Comparison of ENCODE assay signal across 8 cellular contexts in the genomic region with DNA sequence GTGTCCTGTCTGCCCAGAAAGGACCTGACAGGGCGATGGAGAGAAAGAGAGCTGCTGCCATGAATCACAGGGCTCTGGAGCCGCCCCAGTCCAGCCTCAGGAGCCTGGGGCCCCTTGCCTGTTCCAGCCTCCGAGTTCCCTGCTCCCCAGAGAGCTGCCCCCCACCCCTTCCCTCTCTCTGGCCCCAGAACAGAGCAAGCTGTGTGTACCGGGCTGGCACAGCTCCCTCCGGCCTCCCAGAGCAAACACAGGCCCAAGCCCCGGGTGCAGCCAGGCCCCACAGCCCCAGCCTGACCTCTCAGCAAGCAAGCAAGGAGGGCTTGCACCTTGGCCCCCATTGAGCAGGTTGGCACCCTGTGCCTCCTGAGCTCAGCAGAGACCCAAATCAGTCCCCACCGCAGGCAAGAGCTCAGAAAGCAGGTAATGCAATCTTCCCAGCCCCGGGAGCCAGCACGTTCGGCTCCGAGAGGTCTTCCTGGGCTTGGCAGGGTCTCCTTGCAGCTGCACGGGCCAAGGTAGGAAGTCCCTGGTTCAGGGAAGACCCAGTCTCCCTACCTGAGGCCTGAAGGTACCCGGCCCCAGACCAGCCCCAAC. TPM values are rescaled to one million over a fixed set of nuclear protein-coding genes. Genes with fewer than 3 reads are reported as not detected.
DNase-seq lines count a peak whose midpoint lies in the region; ATAC-seq lines count a peak whose summit lies in the region.

No MANE protein-coding gene starts in this region.

- H3K79me2 ChIP-seq in GM23248 (ENCODE audit: insufficient read depth), result no peaks in the 10 kb centered on the region

- 39 to 44% methylated on average over 9 to 13 of the region's 13 CpGs for WGBS in GM23248 (ENCODE audit: low coverage in 1 of 2, low lambda C conversion rate in 2 of 2, missing lambda C conversion rate in 2 of 2), 2 experiments

- H3K9ac ChIP-seq in GM23248 (peak overlapping the region; percentile 63; the same call in 1 of the 2 replicates), adipocyte (ENCODE audit: low read length) (peak overlapping the region; percentile 79)

- H4K20me1 ChIP-seq in GM23248 (ENCODE audit: insufficient read depth), result no peaks in the 10 kb centered on the region

- H2AFZ ChIP-seq in GM23248, result peak overlapping the region; percentile 77; the same call in 1 of the 2 replicates

- H3K27me3 ChIP-seq in GM23248 (replicated peaks; ENCODE audit: insufficient read depth), result no peaks in the 10 kb centered on the region
- H3K27me3 ChIP-seq in adipocyte (replicated peaks; ENCODE audit: control insufficient read depth, insufficient read depth, low read length), result no peaks in the 10 kb centered on the region

- ATAC-seq in GM18867 (IDR thresholded peaks at IDR 0.05; ENCODE audit: unreplicated experiment), result no peak

- H3K9me2 ChIP-seq in GM23248 (ENCODE audit: insufficient read depth), result no peaks in the 10 kb centered on the region

- no peaks in the 10 kb centered on the region for H3K9me3 ChIP-seq in GM23248 (ENCODE audit: low read depth)
- H3K9me3 ChIP-seq in adipocyte (ENCODE audit: control insufficient read depth, low read length), result no peaks in the 10 kb centered on the region

- no peak overlapping the region for H3K27ac ChIP-seq in GM23248

- in situ Hi-C loops in GM23248 (cut with MboI), result no loop called here

- H3K4me1 ChIP-seq in GM23248 (ENCODE audit: insufficient read depth) (peaks cover 10% of the 10 kb centered on the region; the same call in 1 of the 2 replicates), adipocyte (ENCODE audit: control insufficient read depth, insufficient read depth, low read length) (peaks cover 30% of the 10 kb centered on the region)

- H3K36me3 ChIP-seq in GM23248 (ENCODE audit: low read depth) (no peaks in the 10 kb centered on the region), adipocyte (ENCODE audit: control insufficient read depth, insufficient read depth, low read length, severe bottlenecking) (no peaks in the 10 kb centered on the region)

- DNase-seq in GM23248 (no peak), adipocyte (ENCODE audit: low read depth) (peak; percentile 41), hepatic stellate cell (ENCODE audit: low spot score) (peak; percentile 60), retina (peak; percentile 57), SHP77 treated with DMSO at 0.1 percent for 48 hours (lab: John Stamatoyannopoulos, UW) (no peak), NCI-H2227 treated with DMSO at 0.1 percent for 48 hours (lab: John Stamatoyannopoulos, UW) (no peak), OCI-M1 (lab: John Stamatoyannopoulos, UW) (no peak)

- peak overlapping the region; percentile 63 for H3K4me3 ChIP-seq in GM23248
- H3K4me3 ChIP-seq in adipocyte (ENCODE audit: low read length), result peak overlapping the region; percentile 80

- peaks cover 13% of the 10 kb centered on the region; the same call in 1 of the 2 replicates for H3F3A ChIP-seq in GM23248 (ENCODE audit: insufficient read depth)

- H3K4me2 ChIP-seq in GM23248 (ENCODE audit: unreplicated experiment), result peak overlapping the region; percentile 50

RNA-seq across cellular contexts. Expression of gene PACSIN3, which starts 1.4 kb away (rescaled TPM):
- total RNA-seq in GM23248 (2014; rRNA removed; shearing (Covaris generic)), result 13.6 and 17.5 TPM in 2 replicates
- polyA plus RNA-seq in GM23248 (2016; fragmentation: Nextera tagmentation; extraction: Ambion mirVana), result 9.7 and 12.6 TPM in 2 replicates

RNA-seq across cellular contexts. Expression of gene ARFGAP2, which starts 8.1 kb away (rescaled TPM):
- 105 and 131 TPM in 2 replicates for total RNA-seq in GM23248 (2014; rRNA removed; shearing (Covaris generic))
- 44.9 and 45.7 TPM in 2 replicates for polyA plus RNA-seq in GM23248 (2016; fragmentation: Nextera tagmentation; extraction: Ambion mirVana)

RNA-seq across cellular contexts. Expression of gene DDB2, which starts 30.0 kb away (rescaled TPM):
- 24.5 and 34.9 TPM in 2 replicates for total RNA-seq in GM23248 (2014; rRNA removed; shearing (Covaris generic))
- 40.3 and 41.3 TPM in 2 replicates for polyA plus RNA-seq in GM23248 (2016; fragmentation: Nextera tagmentation; extraction: Ambion mirVana)

Comparison
In these comparisons a context has a peak if more than half of its experiments do, and no peak if none do; other contexts are left out.
1. DNase-seq: peak in adipocyte (single experiment), hepatic stellate cell (single experiment) and retina (single experiment); none in GM23248 (single experiment), SHP77 treated with DMSO at 0.1 percent for 48 hours (single experiment), NCI-H2227 treated with DMSO at 0.1 percent for 48 hours (single experiment) and OCI-M1 (single experiment).